1 cellular context compared by ENCODE assay signal in genomic region chrX:17803449-17803848, GRCh38.
TF ChIP-seq lines count a peak whose summit lies in the region.

No MANE protein-coding gene starts in this region.

TF ChIP-seq in H1, 55 proteins besides CTCF, POLR2A, EP300 and RAD21:
- no peak for TF ChIP-seq HDAC2 (IDR thresholded peaks at IDR 0.05; ENCODE audit: borderline replicate concordance in 1 of 2, low read depth in 2 of 2, low read length in 2 of 2)
- no peak for TF ChIP-seq EZH2 (IDR thresholded peaks at IDR 0.05; ENCODE audit: low read depth, low read length, severe bottlenecking)
- no peak for TF ChIP-seq SIRT6 (IDR thresholded peaks at IDR 0.05; ENCODE audit: low read length)
- no peak for TF ChIP-seq SIX5 (IDR thresholded peaks at IDR 0.05; ENCODE audit: low read depth, low read length)
- TF ChIP-seq RXRA (IDR thresholded peaks at IDR 0.05; ENCODE audit: insufficient read depth, low read depth, low read length), result no peak
- no peak for TF ChIP-seq MAX (IDR thresholded peaks at IDR 0.05)
- TF ChIP-seq SAP30 (IDR thresholded peaks at IDR 0.05; ENCODE audit: insufficient read depth, insufficient replicate concordance, low read length), result no peak
- no peak for TF ChIP-seq E2F6 (IDR thresholded peaks at IDR 0.05)
- no peak for TF ChIP-seq SP4 (IDR thresholded peaks at IDR 0.05; ENCODE audit: low read length)
TF ChIP-seq in H1: peak in this region for 0.
